11 cellular contexts compared by ENCODE assay signal in genomic region chr1:223393275-223394214, GRCh38. TPM values are rescaled to one million over a fixed set of nuclear protein-coding genes. Genes with fewer than 3 reads are reported as not detected.
DNase-seq lines count a peak whose midpoint lies in the region; ATAC-seq and TF ChIP-seq lines count a peak whose summit lies in the region.
"Had no signal": no experiment of that assay in that cellular context is flagged by ENCODE, and none has a peak within 500 bp of the region (broad histone marks: within the 10 kb centered on the region; RNA-seq: fewer than 3 reads in every experiment).

CCDC185 (plus strand) TSS chr1:223393415; CDS start chr1:223393476, 61 bp downstream.

- WGBS in suprapubic skin = 29% methylated on average over 32 of the region's 73 CpGs

- H3K9me3 ChIP-seq in suprapubic skin = peaks cover 3% of the 10 kb centered on the region

- no peak for TF ChIP-seq POLR2A in suprapubic skin (IDR thresholded peaks at IDR 0.05)

- peaks cover 11% of the 10 kb centered on the region for H3K4me1 ChIP-seq in suprapubic skin

- H3K4me3 ChIP-seq in astrocyte of the spinal cord (ENCODE audit: low read depth, low read length) = peak within 1 kb of the TSS; percentile 7
- peak within 1 kb of the TSS; percentile 41 for H3K4me3 ChIP-seq in kidney epithelial cell (ENCODE audit: low read depth, low read length)
- peak within 1 kb of the TSS; percentile 43 for H3K4me3 ChIP-seq in suprapubic skin

- no peak for TF ChIP-seq EP300 in suprapubic skin (IDR thresholded peaks at IDR 0.05)

- H3K36me3 ChIP-seq in kidney epithelial cell (ENCODE audit: control insufficient read depth, insufficient read depth, low read length) = no peaks in the 10 kb centered on the region
- no peaks in the 10 kb centered on the region for H3K36me3 ChIP-seq in suprapubic skin

- peaks cover 10% of the 10 kb centered on the region for H3K27me3 ChIP-seq in kidney epithelial cell (ENCODE audit: control insufficient read depth, insufficient read depth, low read length)
- peaks cover 23% of the 10 kb centered on the region for H3K27me3 ChIP-seq in suprapubic skin

- H3K27ac ChIP-seq in suprapubic skin = no peak within 1 kb of the TSS

- in situ Hi-C loops in astrocyte of the spinal cord (cut with HindIII; ENCODE audit: low sequenced_read_pairs) = no loop called here

- ATAC-seq in HG02885 (IDR thresholded peaks at IDR 0.05; ENCODE audit: poor library complexity, unreplicated experiment) (no peak), GM19324 (IDR thresholded peaks at IDR 0.05; ENCODE audit: low FRiP score, unreplicated experiment) (no peak)
- ATAC-seq: activated CD8-positive, alpha-beta T cell treated with anti-CD3 and anti-CD28 coated beads for 36 hours had no signal

- DNase-seq in NCI-H2171 treated with DMSO at 0.1 percent for 48 hours (lab: John Stamatoyannopoulos, UW) (peak; percentile 15), NCI-H2171 (lab: John Stamatoyannopoulos, UW) (no peak), astrocyte of the spinal cord (ENCODE audit: low read depth, low spot score) (no peak), kidney epithelial cell (ENCODE audit: low read depth) (no peak), suprapubic skin (ENCODE audit: low spot score in 2 of 2) (no peak), globus pallidus (ENCODE audit: low spot score) (no peak)
- DNase-seq: activated CD8-positive, alpha-beta T cell treated with anti-CD3 and anti-CD28 coated beads for 36 hours had no signal

- TF ChIP-seq CTCF in astrocyte of the spinal cord (IDR thresholded peaks at IDR 0.05; ENCODE audit: low read depth, low read length) (no peak), kidney epithelial cell (IDR thresholded peaks at IDR 0.05; ENCODE audit: insufficient read depth, low read length, poor library complexity, severe bottlenecking) (no peak), suprapubic skin (IDR thresholded peaks at IDR 0.05) (no peak)

RNA-seq across cellular contexts. Expression of gene CCDC185, which starts in this region (rescaled TPM):
- total RNA-seq in kidney epithelial cell (not detected in 2 replicates), suprapubic skin (not detected)
- total RNA-seq: activated CD8-positive, alpha-beta T cell treated with anti-CD3 and anti-CD28 coated beads for 36 hours; B cell; liver had no signal
